9 cellular contexts compared by ENCODE assay signal in the genomic region with DNA sequence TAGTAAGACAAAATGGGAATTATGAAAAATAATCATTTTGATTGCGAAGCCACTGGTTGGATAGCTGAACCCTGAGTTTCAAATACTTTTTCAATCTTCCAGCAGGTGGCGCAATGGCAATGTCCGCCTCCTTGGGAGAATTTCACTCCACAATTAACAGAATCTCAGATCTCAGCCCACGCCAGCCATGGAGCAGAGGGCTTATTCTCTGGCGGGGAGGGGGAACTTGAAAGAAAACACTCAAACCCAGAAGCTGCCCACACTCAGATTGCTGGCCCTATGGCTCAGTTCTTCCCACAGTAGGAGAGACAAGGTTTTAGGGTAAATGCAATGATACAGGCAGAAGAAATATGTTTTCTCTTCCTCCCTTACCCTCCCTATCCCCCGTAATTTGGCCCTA. TPM values are rescaled to one million over a fixed set of nuclear protein-coding genes. Genes with fewer than 3 reads are reported as not detected.
DNase-seq lines count a peak whose midpoint lies in the region; ATAC-seq, FAIRE-seq and TF ChIP-seq lines count a peak whose summit lies in the region.
"Had no signal": no experiment of that assay in that cellular context is flagged by ENCODE, and none has a peak within 500 bp of the region (broad histone marks: within the 10 kb centered on the region; RNA-seq: fewer than 3 reads in every experiment).

No MANE protein-coding gene starts in this region.

- POLR2A ChIA-PET in RWPE1 (lab: Yijun Ruan, JAX; ENCODE audit: low non-redundant PET) = no interaction called here

- TF ChIP-seq CTCF in RWPE1 (conservative IDR thresholded peaks at IDR 0.05; ENCODE audit: low read depth) (peak; percentile 70), psoas muscle (IDR thresholded peaks at IDR 0.05) (peak; percentile 78)

- DNase-seq in NCI-H1436 (lab: John Stamatoyannopoulos, UW) = peak; percentile 36
- no peak for DNase-seq in NCI-H1436 treated with DMSO at 0.1 percent for 48 hours (lab: John Stamatoyannopoulos, UW)
- peak; percentile 45 for DNase-seq in HTR-8/SVneo (ENCODE audit: insufficient read length, low spot score)
- peak; percentile 61 for DNase-seq in RWPE1 (ENCODE audit: low spot score)
- peak; percentile 59 for DNase-seq in activated naive CD4-positive, alpha-beta T cell treated with anti-CD3 and anti-CD28 coated beads, Interleukin-2, amount 10 ng/mL, durations not matched to agents 7 days and 5 days
- peak; percentile 53 for DNase-seq in glomerular visceral epithelial cell (ENCODE audit: extremely low spot score)
- peak; percentile 27 to 58 for DNase-seq in psoas muscle

- no peaks in the 10 kb centered on the region for H3K9me3 Mint-ChIP-seq in activated naive CD4-positive, alpha-beta T cell treated with anti-CD3 and anti-CD28 coated beads, Interleukin-2, amount 10 ng/mL, durations not matched to agents 7 days and 5 days

- no peaks in the 10 kb centered on the region for H3K4me1 Mint-ChIP-seq in activated naive CD4-positive, alpha-beta T cell treated with anti-CD3 and anti-CD28 coated beads, Interleukin-2, amount 10 ng/mL, durations not matched to agents 7 days and 5 days

- no peaks in the 10 kb centered on the region for H3K27me3 ChIP-seq in psoas muscle (ENCODE audit: insufficient read depth in 3 of 3, low read length in 2 of 3)
- H3K27me3 ChIP-seq: BLaER1 treated with 17β-estradiol and CSF1 and Interleukin-3, amounts not matched to agents 10 nM and 100 nM had no signal

- whole genome bisulfite sequencing in psoas muscle, 3 donors = 15 to 20% (median 20%) methylated on average over 6 of the region's 6 CpGs

- peaks cover 49% of the 10 kb centered on the region for H3K27me3 Mint-ChIP-seq in activated naive CD4-positive, alpha-beta T cell treated with anti-CD3 and anti-CD28 coated beads, Interleukin-2, amount 10 ng/mL, durations not matched to agents 7 days and 5 days

- CTCF ChIA-PET in RWPE1 (lab: Yijun Ruan, JAX) = interaction anchor here (0.6 to 5.0 kb wide), 19 partner anchors 11 to 1868 kb away, joined by 3 to 48 read pairs (median 3); no protein-coding TSS in a partner anchor
- CTCF ChIA-PET in activated naive CD4-positive, alpha-beta T cell treated with anti-CD3 and anti-CD28 coated beads, Interleukin-2, amount 10 ng/mL, durations not matched to agents 7 days and 5 days (lab: Charles Lee) = interaction anchor here (0.8 to 6.3 kb wide), 11 partner anchors 9 to 945 kb away, joined by 3 to 100 read pairs (median 3); a partner anchor contains a TSS

- no peaks in the 10 kb centered on the region for H3K36me3 Mint-ChIP-seq in activated naive CD4-positive, alpha-beta T cell treated with anti-CD3 and anti-CD28 coated beads, Interleukin-2, amount 10 ng/mL, durations not matched to agents 7 days and 5 days

- peak; percentile 60 for FAIRE-seq in HTR-8/SVneo (lab: Jason Lieb, UNC)

- no peak overlapping the region for H3K4me3 Mint-ChIP-seq in activated naive CD4-positive, alpha-beta T cell treated with anti-CD3 and anti-CD28 coated beads, Interleukin-2, amount 10 ng/mL, durations not matched to agents 7 days and 5 days

- no peaks in the 10 kb centered on the region for H3K36me3 ChIP-seq in psoas muscle (ENCODE audit: insufficient read depth in 1 of 2, low read depth in 1 of 2)
- H3K36me3 ChIP-seq: BLaER1 treated with 17β-estradiol and CSF1 and Interleukin-3, amounts not matched to agents 10 nM and 100 nM had no signal

- no peak overlapping the region for H3K27ac Mint-ChIP-seq in activated naive CD4-positive, alpha-beta T cell treated with anti-CD3 and anti-CD28 coated beads, Interleukin-2, amount 10 ng/mL, durations not matched to agents 7 days and 5 days

- no peaks in the 10 kb centered on the region for H3K9me3 ChIP-seq in psoas muscle
- H3K9me3 ChIP-seq: BLaER1 treated with 17β-estradiol and CSF1 and Interleukin-3, amounts not matched to agents 10 nM and 100 nM had no signal

- no peaks in the 10 kb centered on the region for H3K4me1 ChIP-seq in psoas muscle

- H3K4me3 ChIP-seq in psoas muscle = no peak overlapping the region
- H3K4me3 ChIP-seq: BLaER1 treated with 17β-estradiol and CSF1 and Interleukin-3, amounts not matched to agents 10 nM and 100 nM had no signal

- intact Hi-C loops in psoas muscle (cut with DNase I) = loop anchor here (1.0 to 2.0 kb wide), 2 partner anchors 124 to 125 kb away; no protein-coding TSS in a partner anchor

- H3K27ac ChIP-seq in RWPE1 (no peak overlapping the region), psoas muscle (no peak overlapping the region)
- H3K27ac ChIP-seq: BLaER1 treated with 17β-estradiol and CSF1 and Interleukin-3, amounts not matched to agents 10 nM and 100 nM had no signal

- peak in 2 of 4 donors; percentile 30 to 76 for ATAC-seq in psoas muscle
- no peak for ATAC-seq in GM21367 (IDR thresholded peaks at IDR 0.05; ENCODE audit: unreplicated experiment)

RNA-seq across cellular contexts. Expression of a gene that starts 38.7 kb away (rescaled TPM):
- 10 to 100 TPM; 17.2 to 47.3 (median 25.8) TPM for total RNA-seq in psoas muscle
- 10 to 100 TPM; 25.1 to 48.1 (median 37.1) TPM for polyA plus RNA-seq in psoas muscle
